ENCODE assay signal across 16 cellular contexts in genomic region chrX:12378263-12378662, GRCh38.
"Had no signal": no experiment of that assay in that cellular context is flagged by ENCODE, and none has a peak within 500 bp of the region (broad histone marks: within the 10 kb centered on the region; RNA-seq: fewer than 3 reads in every experiment).

No MANE protein-coding gene starts in this region.

- DNase-seq: effector memory CD4-positive, alpha-beta T cell; gastrocnemius medialis; glutamatergic neuron; left cardiac atrium; mesendoderm; naive B cell; occipital lobe; pancreas; right cardiac atrium; stimulated activated CD4-positive, alpha-beta T cell treated with anti-CD3 and anti-CD28 coated beads, Interleukin-2, amount 100 ng/mL, for 48 hours; stimulated activated CD8-positive, alpha-beta memory T cell treated with anti-CD3 and anti-CD28 coated beads, Interleukin-4, amount 100 ng/mL, for 48 hours; stimulated activated naive CD8-positive, alpha-beta T cell treated with anti-CD3 and anti-CD28 coated beads, Interleukin-15, Interleukin-2, amounts not matched to agents 100 U/mL and 50 U/mL, for 24 hours; upper lobe of left lung; uterus had no signal

- ATAC-seq: esophagus mucosa; gastrocnemius medialis; left cardiac atrium; pancreas; right cardiac atrium; stimulated activated effector memory CD8-positive, alpha-beta T cell treated with anti-CD3 and anti-CD28 coated beads, Interleukin-12 subunit alpha, Interleukin-12 subunit beta, amount 100 ng/mL, for 72 hours; stimulated activated naive CD8-positive, alpha-beta T cell treated with anti-CD3 and anti-CD28 coated beads, Interleukin-15, Interleukin-2, amounts not matched to agents 100 U/mL and 50 U/mL, for 24 hours had no signal
